ENCODE assay signal across 1 cellular context in the genomic region with DNA sequence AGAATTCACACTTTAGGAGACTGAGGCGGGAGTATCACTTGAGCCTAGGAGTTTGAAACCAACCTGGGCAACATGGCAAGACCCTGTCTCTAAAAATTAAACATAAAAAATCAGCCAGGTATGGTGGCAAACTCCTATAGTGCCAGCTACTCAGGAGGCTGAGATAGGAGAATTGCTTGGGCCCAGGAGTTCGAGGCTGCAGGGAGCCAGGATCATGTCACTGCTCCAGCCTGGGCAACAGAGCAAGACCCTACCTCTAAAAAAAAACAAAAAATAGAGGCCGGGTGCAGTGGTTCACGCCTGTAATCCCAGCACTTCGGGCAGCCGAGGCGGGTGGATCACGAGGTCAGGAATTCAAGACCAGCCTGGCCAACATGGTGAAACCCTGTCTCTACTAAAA.
TF ChIP-seq lines count a peak whose summit lies in the region.

No MANE protein-coding gene starts in this region.

TF ChIP-seq in K562, 482 proteins besides CTCF, POLR2A, EP300 and RAD21:
- peak; percentile 65 for TF ChIP-seq ZNF121 (CRISPR knock-in tag; conservative IDR thresholded peaks at IDR 0.05)
- no peak for TF ChIP-seq GABPB2 (CRISPR knock-in tag; conservative IDR thresholded peaks at IDR 0.05)
TF ChIP-seq in K562: peak in this region for 1.
